22 cellular contexts compared by ENCODE assay signal in genomic region chr2:109289011-109289410, GRCh38.
"Had no signal": no experiment of that assay in that cellular context is flagged by ENCODE, and none has a peak within 500 bp of the region (broad histone marks: within the 10 kb centered on the region; RNA-seq: fewer than 3 reads in every experiment).

No MANE protein-coding gene starts in this region.

- H3K9me3 ChIP-seq: gastrocnemius medialis, left lung, neutrophil, psoas muscle, sigmoid colon, thoracic aorta, upper lobe of left lung had no signal

- H3K27ac ChIP-seq: left lung, neutrophil, sigmoid colon, thoracic aorta, tibial nerve, upper lobe of left lung had no signal

- H3K36me3 ChIP-seq: gastrocnemius medialis, left lung, neutrophil, sigmoid colon, thoracic aorta, tibial nerve, upper lobe of left lung had no signal

- H3K4me3 Mint-ChIP-seq: naive thymus-derived CD4-positive, alpha-beta T cell; nephron progenitor cell; stimulated activated effector memory CD8-positive, alpha-beta T cell treated with anti-CD3 and anti-CD28 coated beads, Interleukin-12 subunit alpha, Interleukin-12 subunit beta, amount 100 ng/mL, for 72 hours had no signal

- ATAC-seq: gastrocnemius medialis; left cardiac atrium; left lung; naive thymus-derived CD4-positive, alpha-beta T cell; psoas muscle; right cardiac atrium; stimulated activated effector memory CD8-positive, alpha-beta T cell treated with anti-CD3 and anti-CD28 coated beads, Interleukin-12 subunit alpha, Interleukin-12 subunit beta, amount 100 ng/mL, for 72 hours; stimulated activated naive CD8-positive, alpha-beta T cell treated with anti-CD3 and anti-CD28 coated beads, Interleukin-15, Interleukin-2, amounts not matched to agents 100 U/mL and 50 U/mL, for 24 hours had no signal

- H3K9me3 Mint-ChIP-seq: nephron progenitor cell; stimulated activated effector memory CD8-positive, alpha-beta T cell treated with anti-CD3 and anti-CD28 coated beads, Interleukin-12 subunit alpha, Interleukin-12 subunit beta, amount 100 ng/mL, for 72 hours had no signal

- DNase-seq: cerebellar nuclear complex; dorsolateral prefrontal cortex; effector CD4-positive, alpha-beta T cell; gastrocnemius medialis; left cardiac atrium; left lung; mesendoderm; midbrain; naive thymus-derived CD4-positive, alpha-beta T cell; nephron progenitor cell; psoas muscle; right cardiac atrium; sigmoid colon; stimulated activated CD4-positive, alpha-beta T cell treated with anti-CD3 and anti-CD28 coated beads, Interleukin-2, amount 100 ng/mL, for 24 hours; stimulated activated CD4-positive, alpha-beta T cell treated with anti-CD3 and anti-CD28 coated beads, Interleukin-4, amount 100 ng/mL, for 24 hours; stimulated activated naive CD8-positive, alpha-beta T cell treated with anti-CD3 and anti-CD28 coated beads, Interleukin-15, Interleukin-2, amounts not matched to agents 100 U/mL and 50 U/mL, for 24 hours; substantia nigra; upper lobe of left lung had no signal

- H3K4me3 ChIP-seq: dorsolateral prefrontal cortex, gastrocnemius medialis, left lung, psoas muscle, sigmoid colon, thoracic aorta, tibial nerve, upper lobe of left lung had no signal

- H3K36me3 Mint-ChIP-seq: stimulated activated effector memory CD8-positive, alpha-beta T cell treated with anti-CD3 and anti-CD28 coated beads, Interleukin-12 subunit alpha, Interleukin-12 subunit beta, amount 100 ng/mL, for 72 hours had no signal

- H3K27me3 ChIP-seq: dorsolateral prefrontal cortex, gastrocnemius medialis, left lung, neutrophil, sigmoid colon, tibial nerve, upper lobe of left lung had no signal

- H3K4me1 Mint-ChIP-seq: stimulated activated effector memory CD8-positive, alpha-beta T cell treated with anti-CD3 and anti-CD28 coated beads, Interleukin-12 subunit alpha, Interleukin-12 subunit beta, amount 100 ng/mL, for 72 hours had no signal

- H3K27ac Mint-ChIP-seq: naive thymus-derived CD4-positive, alpha-beta T cell; nephron progenitor cell; stimulated activated effector memory CD8-positive, alpha-beta T cell treated with anti-CD3 and anti-CD28 coated beads, Interleukin-12 subunit alpha, Interleukin-12 subunit beta, amount 100 ng/mL, for 72 hours had no signal
